Comparison of ENCODE assay signal across 8 cellular contexts in genomic region chr1:87333692-87334347, GRCh38. TPM values are rescaled to one million over a fixed set of nuclear protein-coding genes. Genes with fewer than 3 reads are reported as not detected.
DNase-seq lines count a peak whose midpoint lies in the region; ATAC-seq and TF ChIP-seq lines count a peak whose summit lies in the region.

No MANE protein-coding gene starts in this region.

- H3K4me1 ChIP-seq in iPS-20b (ENCODE audit: insufficient read depth, low read length) (peaks cover 35% of the 10 kb centered on the region), tibial artery (peaks cover 0 to 55% (median 40%) of the 10 kb centered on the region in 4 donors)

- H3K27ac ChIP-seq in iPS-20b (ENCODE audit: low read length) (peak overlapping the region; percentile 49), tibial artery (peak overlapping the region; percentile 94 to 98)

- DNase-seq in CD1c-positive myeloid dendritic cell (ENCODE audit: extremely low spot score) (peak; percentile 37), tibial artery (peak in 1 of 2 donors; percentile 21), GM19240 (ENCODE audit: insufficient read length, low spot score) (no peak), NCI-H748 treated with DMSO at 0.1 percent for 48 hours (lab: John Stamatoyannopoulos, UW) (no peak), iPS-NIHi11 (ENCODE audit: low spot score) (no peak)
- peak; percentile 29 for DNase-seq in activated T-helper 1 cell treated with anti-CD3 and anti-CD28 coated beads, Interleukin-12 subunit alpha, Interleukin-12 subunit beta, Interleukin-2, Interleukin-4 antibody, amounts not matched to agents 30 ng/mL and 10 ng/mL and 1 ng/mL, durations not matched to agents 14 hours and 24 hours and 36 hours (ENCODE audit: low spot score)

- intact Hi-C loops in activated T-helper 1 cell treated with anti-CD3 and anti-CD28 coated beads, Interleukin-12 subunit alpha, Interleukin-12 subunit beta, Interleukin-2, Interleukin-4 antibody, amounts not matched to agents 30 ng/mL and 10 ng/mL and 1 ng/mL, durations not matched to agents 14 hours and 24 hours and 36 hours (cut with micrococcal nuclease): loop anchor here (1.0 to 10.0 kb wide), 6 partner anchors 70 to 1627 kb away; partner anchors contain the start of genes GTF2B, ODF2L and ZNHIT6
- intact Hi-C loops in tibial artery (cut with DNase I; ENCODE audit: low total_unique reads): loop anchor here (10.0 kb wide), 2 partner anchors 191 to 419 kb away; partner anchors contain the start of genes HS2ST1 and SELENOF

- peaks cover 37% of the 10 kb centered on the region for H3K36me3 ChIP-seq in iPS-20b (ENCODE audit: insufficient read depth, low read depth, low read length)
- H3K36me3 ChIP-seq in tibial artery: no peaks in the 10 kb centered on the region

- H3K27ac Mint-ChIP-seq in activated T-helper 1 cell treated with anti-CD3 and anti-CD28 coated beads, Interleukin-12 subunit alpha, Interleukin-12 subunit beta, Interleukin-2, Interleukin-4 antibody, amounts not matched to agents 30 ng/mL and 10 ng/mL and 1 ng/mL, durations not matched to agents 14 hours and 24 hours and 36 hours: peak overlapping the region; percentile 99

- no peaks in the 10 kb centered on the region for H3K9me3 Mint-ChIP-seq in activated T-helper 1 cell treated with anti-CD3 and anti-CD28 coated beads, Interleukin-12 subunit alpha, Interleukin-12 subunit beta, Interleukin-2, Interleukin-4 antibody, amounts not matched to agents 30 ng/mL and 10 ng/mL and 1 ng/mL, durations not matched to agents 14 hours and 24 hours and 36 hours

- H3K4me3 ChIP-seq in iPS-20b (ENCODE audit: low read length) (peak overlapping the region; percentile 82), tibial artery (peak overlapping the region; percentile 65 to 79)

- TF ChIP-seq CTCF in tibial artery (IDR thresholded peaks at IDR 0.05): no peak

- peak overlapping the region; percentile 84; the same call in 1 of the 2 replicates for H3K9ac ChIP-seq in iPS-20b (ENCODE audit: low read depth, low read length)

- no peaks in the 10 kb centered on the region for H3K27me3 Mint-ChIP-seq in activated T-helper 1 cell treated with anti-CD3 and anti-CD28 coated beads, Interleukin-12 subunit alpha, Interleukin-12 subunit beta, Interleukin-2, Interleukin-4 antibody, amounts not matched to agents 30 ng/mL and 10 ng/mL and 1 ng/mL, durations not matched to agents 14 hours and 24 hours and 36 hours (ENCODE audit: insufficient read depth)

- peak overlapping the region; percentile 89 for H3K4me3 Mint-ChIP-seq in activated T-helper 1 cell treated with anti-CD3 and anti-CD28 coated beads, Interleukin-12 subunit alpha, Interleukin-12 subunit beta, Interleukin-2, Interleukin-4 antibody, amounts not matched to agents 30 ng/mL and 10 ng/mL and 1 ng/mL, durations not matched to agents 14 hours and 24 hours and 36 hours

- ATAC-seq in HG02678 (IDR thresholded peaks at IDR 0.05; ENCODE audit: unreplicated experiment): peak; percentile 19

- H3K9me3 ChIP-seq in iPS-20b (ENCODE audit: insufficient read depth, low read depth, low read length) (no peaks in the 10 kb centered on the region), tibial artery (no peaks in the 10 kb centered on the region)

- no peaks in the 10 kb centered on the region for H3K27me3 ChIP-seq in iPS-20b (ENCODE audit: insufficient read depth, low read length)
- no peaks in the 10 kb centered on the region for H3K27me3 ChIP-seq in tibial artery

- H3K36me3 Mint-ChIP-seq in activated T-helper 1 cell treated with anti-CD3 and anti-CD28 coated beads, Interleukin-12 subunit alpha, Interleukin-12 subunit beta, Interleukin-2, Interleukin-4 antibody, amounts not matched to agents 30 ng/mL and 10 ng/mL and 1 ng/mL, durations not matched to agents 14 hours and 24 hours and 36 hours (ENCODE audit: low read depth): peaks cover 39% of the 10 kb centered on the region

- H3K4me1 Mint-ChIP-seq in activated T-helper 1 cell treated with anti-CD3 and anti-CD28 coated beads, Interleukin-12 subunit alpha, Interleukin-12 subunit beta, Interleukin-2, Interleukin-4 antibody, amounts not matched to agents 30 ng/mL and 10 ng/mL and 1 ng/mL, durations not matched to agents 14 hours and 24 hours and 36 hours (ENCODE audit: low read depth): peaks cover 66% of the 10 kb centered on the region

RNA-seq across cellular contexts. Expression of gene LMO4, which starts 5.1 kb away (rescaled TPM):
- 41.1 and 47.8 TPM in 2 replicates for total RNA-seq in activated T-helper 1 cell treated with anti-CD3 and anti-CD28 coated beads, Interleukin-12 subunit alpha, Interleukin-12 subunit beta, Interleukin-2, Interleukin-4 antibody, amounts not matched to agents 30 ng/mL and 10 ng/mL and 1 ng/mL, durations not matched to agents 14 hours and 24 hours and 36 hours

Comparison
In these comparisons a context has a peak if more than half of its experiments do, and no peak if none do; other contexts are left out.
1. DNase-seq: peak in CD1c-positive myeloid dendritic cell (single experiment) and activated T-helper 1 cell treated with anti-CD3 and anti-CD28 coated beads, Interleukin-12 subunit alpha, Interleukin-12 subunit beta, Interleukin-2, Interleukin-4 antibody, amounts not matched to agents 30 ng/mL and 10 ng/mL and 1 ng/mL, durations not matched to agents 14 hours and 24 hours and 36 hours (single experiment); none in GM19240 (single experiment), NCI-H748 treated with DMSO at 0.1 percent for 48 hours (single experiment) and iPS-NIHi11 (single experiment).